ENCODE assay signal across 8 cellular contexts in the genomic region with DNA sequence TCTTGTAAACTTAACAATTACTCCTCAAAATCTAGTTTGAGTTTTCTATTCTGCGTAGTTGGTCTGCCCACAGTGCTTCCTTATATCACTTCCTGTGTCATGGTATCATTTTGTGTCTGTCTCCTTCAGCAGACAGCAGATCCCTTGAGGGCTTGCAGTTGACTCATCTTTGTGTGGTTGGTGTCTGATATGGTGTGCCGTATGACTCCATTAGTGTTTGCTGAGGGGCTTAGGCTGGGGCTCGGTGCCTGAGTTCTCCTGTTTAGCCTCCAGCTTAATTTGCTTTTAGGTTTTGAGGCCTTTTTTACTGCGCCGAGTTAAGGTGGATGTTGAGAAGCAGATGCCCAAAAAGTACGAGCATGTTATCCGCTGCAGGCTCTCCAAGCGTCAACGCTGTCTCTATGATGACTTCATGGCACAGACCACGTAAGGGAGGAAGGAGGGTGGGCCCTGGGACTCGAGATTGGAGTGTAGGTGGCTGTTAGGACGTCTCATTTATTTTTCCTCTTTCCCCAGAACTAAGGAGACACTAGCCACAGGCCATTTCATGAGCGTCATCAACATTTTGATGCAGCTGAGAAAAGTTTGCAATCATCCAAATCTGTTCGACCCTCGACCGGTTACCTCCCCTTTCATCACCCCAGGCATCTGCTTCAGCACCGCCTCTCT. TPM values are rescaled to one million over a fixed set of nuclear protein-coding genes. Genes with fewer than 3 reads are reported as not detected.
A peak's percentile ranks its signal among the peaks of the same experiment; 100 is the strongest.
DNase-seq lines count a peak whose midpoint lies in the region; ATAC-seq and TF ChIP-seq lines count a peak whose summit lies in the region.

No MANE protein-coding gene starts in this region.

- no peak overlapping the region for H3K4me3 ChIP-seq in HEK293 (ENCODE audit: low read depth, low read length)

- intact Hi-C loops in activated B cell treated with CpG ODN at 0.5 μM for 24 hours (cut with micrococcal nuclease), result loop anchor here (1.0 kb wide), 3 partner anchors 18 to 205 kb away; a partner anchor contains a TSS

- no peaks in the 10 kb centered on the region for H3K9me3 Mint-ChIP-seq in activated B cell treated with CpG ODN at 0.5 μM for 24 hours
- H3K9me3 Mint-ChIP-seq in endothelial cell (ENCODE audit: unreplicated experiment), result no peaks in the 10 kb centered on the region

- H3K36me3 Mint-ChIP-seq in activated B cell treated with CpG ODN at 0.5 μM for 24 hours (ENCODE audit: low read depth) (peaks cover 87% of the 10 kb centered on the region), endothelial cell (ENCODE audit: low read depth, unreplicated experiment) (peaks cover 64% of the 10 kb centered on the region)

- H3K27ac ChIP-seq in HEK293 (ENCODE audit: extremely low read depth, low read depth, low read length), result no peak overlapping the region

- CTCF ChIA-PET in HEK293 (lab: Yijun Ruan, JAX) (interaction anchor here (0.6 to 0.9 kb wide), 2 partner anchors 21 to 306 kb away, joined by 4 read pairs; no protein-coding TSS in a partner anchor), activated B cell treated with CpG ODN at 0.5 μM for 24 hours (lab: Charles Lee) (no interaction called here)

- no peaks in the 10 kb centered on the region for H3K4me1 ChIP-seq in HEK293 (ENCODE audit: control insufficient read depth, insufficient read depth, low read length)

- H3K9me3 ChIP-seq in HEK293 (ENCODE audit: control insufficient read depth, insufficient read depth, low read depth, low read length), result no peaks in the 10 kb centered on the region

- TF ChIP-seq CTCF in HEK293 (tag by site-specific recombination; IDR thresholded peaks at IDR 0.05) (no peak), activated B cell treated with CpG ODN at 0.5 μM for 24 hours (IDR thresholded peaks at IDR 0.05) (no peak), endothelial cell (IDR thresholded peaks at IDR 0.05; ENCODE audit: unreplicated experiment) (no peak)

- H3K4me3 Mint-ChIP-seq in activated B cell treated with CpG ODN at 0.5 μM for 24 hours (peak overlapping the region; percentile 50), endothelial cell (ENCODE audit: unreplicated experiment) (peak overlapping the region; percentile 53)

- ATAC-seq in activated B cell treated with CpG ODN at 0.5 μM for 24 hours (ENCODE audit: low read depth), result peak; percentile 99
- no peak for ATAC-seq in GM18520 (IDR thresholded peaks at IDR 0.05; ENCODE audit: unreplicated experiment)
- no peak for ATAC-seq in HG02938 (IDR thresholded peaks at IDR 0.05; ENCODE audit: unreplicated experiment)

- DNase-seq in activated B cell treated with CpG ODN at 0.5 μM for 24 hours (no peak), endothelial cell (ENCODE audit: low spot score) (no peak), DMS114 treated with DMSO at 0.1 percent for 48 hours (lab: John Stamatoyannopoulos, UW; ENCODE audit: unreplicated experiment) (no peak), NCI-H526 (lab: John Stamatoyannopoulos, UW) (no peak)
- DNase-seq in stimulated activated CD4-positive, alpha-beta T cell treated with anti-CD3 and anti-CD28 coated beads, TNF-alpha, amount 100 ng/mL, for 48 hours (ENCODE audit: low read depth in 3 of 3), result peak in 2 of 3 donors; percentile 15 to 27

- H3K27me3 Mint-ChIP-seq in activated B cell treated with CpG ODN at 0.5 μM for 24 hours (no peaks in the 10 kb centered on the region), endothelial cell (ENCODE audit: unreplicated experiment) (peaks cover 8% of the 10 kb centered on the region)

- POLR2A ChIA-PET in HEK293 (lab: Yijun Ruan, JAX), result interaction anchor here (0.7 kb wide), 1 partner anchor 45 kb away, joined by 3 read pairs; no protein-coding TSS in a partner anchor
- POLR2A ChIA-PET in activated B cell treated with CpG ODN at 0.5 μM for 24 hours (lab: Charles Lee), result interaction anchor here (1.2 to 1.3 kb wide), 2 partner anchors 32 kb away, joined by 3 to 8 read pairs; a partner anchor contains a TSS

- H3K27ac Mint-ChIP-seq in activated B cell treated with CpG ODN at 0.5 μM for 24 hours (peak overlapping the region; percentile 91), endothelial cell (ENCODE audit: unreplicated experiment) (no peak overlapping the region)

- H3K4me1 Mint-ChIP-seq in activated B cell treated with CpG ODN at 0.5 μM for 24 hours (peaks cover 26% of the 10 kb centered on the region), endothelial cell (ENCODE audit: unreplicated experiment) (peaks cover 3% of the 10 kb centered on the region)

- H3K36me3 ChIP-seq in HEK293 (ENCODE audit: control insufficient read depth in 2 of 2, insufficient read depth in 1 of 2, low read length in 2 of 2), result peaks cover 82 to 93% of the 10 kb centered on the region in 2 experiments

TF ChIP-seq in HEK293, 187 proteins besides CTCF, POLR2A, EP300 and RAD21:
- TF ChIP-seq ZNF426 (tag by site-specific recombination; IDR thresholded peaks at IDR 0.05) (no peak), ZNF112 (tag by site-specific recombination; IDR thresholded peaks at IDR 0.05) (no peak), ZNF140 (tag by site-specific recombination; IDR thresholded peaks at IDR 0.05) (no peak), ZSCAN23 (tag by site-specific recombination; IDR thresholded peaks at IDR 0.05) (no peak)
- TF ChIP-seq, protein P1, sequence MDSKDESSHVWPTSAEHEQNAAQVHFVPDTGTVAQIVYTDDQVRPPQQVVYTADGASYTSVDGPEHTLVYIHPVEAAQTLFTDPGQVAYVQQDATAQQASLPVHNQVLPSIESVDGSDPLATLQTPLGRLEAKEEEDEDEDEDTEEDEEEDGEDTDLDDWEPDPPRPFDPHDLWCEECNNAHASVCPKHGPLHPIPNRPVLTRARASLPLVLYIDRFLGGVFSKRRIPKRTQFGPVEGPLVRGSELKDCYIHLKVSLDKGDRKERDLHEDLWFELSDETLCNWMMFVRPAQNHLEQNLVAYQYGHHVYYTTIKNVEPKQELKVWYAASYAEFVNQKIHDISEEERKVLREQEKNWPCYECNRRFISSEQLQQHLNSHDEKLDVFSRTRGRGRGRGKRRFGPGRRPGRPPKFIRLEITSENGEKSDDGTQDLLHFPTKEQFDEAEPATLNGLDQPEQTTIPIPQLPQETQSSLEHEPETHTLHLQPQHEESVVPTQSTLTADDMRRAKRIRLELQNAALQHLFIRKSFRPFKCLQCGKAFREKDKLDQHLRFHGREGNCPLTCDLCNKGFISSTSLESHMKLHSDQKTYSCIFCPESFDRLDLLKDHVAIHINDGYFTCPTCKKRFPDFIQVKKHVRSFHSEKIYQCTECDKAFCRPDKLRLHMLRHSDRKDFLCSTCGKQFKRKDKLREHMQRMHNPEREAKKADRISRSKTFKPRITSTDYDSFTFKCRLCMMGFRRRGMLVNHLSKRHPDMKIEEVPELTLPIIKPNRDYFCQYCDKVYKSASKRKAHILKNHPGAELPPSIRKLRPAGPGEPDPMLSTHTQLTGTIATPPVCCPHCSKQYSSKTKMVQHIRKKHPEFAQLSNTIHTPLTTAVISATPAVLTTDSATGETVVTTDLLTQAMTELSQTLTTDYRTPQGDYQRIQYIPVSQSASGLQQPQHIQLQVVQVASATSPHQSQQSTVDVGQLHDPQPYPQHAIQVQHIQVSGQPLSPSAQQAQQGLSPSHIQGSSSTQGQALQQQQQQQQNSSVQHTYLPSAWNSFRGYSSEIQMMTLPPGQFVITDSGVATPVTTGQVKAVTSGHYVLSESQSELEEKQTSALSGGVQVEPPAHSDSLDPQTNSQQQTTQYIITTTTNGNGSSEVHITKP (tag by site-specific recombination; IDR thresholded peaks at IDR 0.05), result peak; percentile 61
- TF ChIP-seq, protein P2, sequence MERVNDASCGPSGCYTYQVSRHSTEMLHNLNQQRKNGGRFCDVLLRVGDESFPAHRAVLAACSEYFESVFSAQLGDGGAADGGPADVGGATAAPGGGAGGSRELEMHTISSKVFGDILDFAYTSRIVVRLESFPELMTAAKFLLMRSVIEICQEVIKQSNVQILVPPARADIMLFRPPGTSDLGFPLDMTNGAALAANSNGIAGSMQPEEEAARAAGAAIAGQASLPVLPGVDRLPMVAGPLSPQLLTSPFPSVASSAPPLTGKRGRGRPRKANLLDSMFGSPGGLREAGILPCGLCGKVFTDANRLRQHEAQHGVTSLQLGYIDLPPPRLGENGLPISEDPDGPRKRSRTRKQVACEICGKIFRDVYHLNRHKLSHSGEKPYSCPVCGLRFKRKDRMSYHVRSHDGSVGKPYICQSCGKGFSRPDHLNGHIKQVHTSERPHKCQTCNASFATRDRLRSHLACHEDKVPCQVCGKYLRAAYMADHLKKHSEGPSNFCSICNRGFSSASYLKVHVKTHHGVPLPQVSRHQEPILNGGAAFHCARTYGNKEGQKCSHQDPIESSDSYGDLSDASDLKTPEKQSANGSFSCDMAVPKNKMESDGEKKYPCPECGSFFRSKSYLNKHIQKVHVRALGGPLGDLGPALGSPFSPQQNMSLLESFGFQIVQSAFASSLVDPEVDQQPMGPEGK (tag by site-specific recombination; IDR thresholded peaks at IDR 0.05), result no peak
TF ChIP-seq in HEK293: peak in this region for 1.

RNA-seq across cellular contexts. Expression of a gene that starts 16.9 kb away (rescaled TPM):
- 109 and 123 TPM in 2 replicates for total RNA-seq in activated B cell treated with CpG ODN at 0.5 μM for 24 hours
- total RNA-seq in endothelial cell (ENCODE audit: unreplicated experiment), result 62.2 TPM

RNA-seq across cellular contexts. Expression of a gene that starts 32.3 kb away (rescaled TPM):
- 45.3 and 51.4 TPM in 2 replicates for total RNA-seq in activated B cell treated with CpG ODN at 0.5 μM for 24 hours
- 27.5 TPM for total RNA-seq in endothelial cell (ENCODE audit: unreplicated experiment)

RNA-seq across cellular contexts. Expression of a gene that starts 46.0 kb away (rescaled TPM):
- total RNA-seq in activated B cell treated with CpG ODN at 0.5 μM for 24 hours (6.2 and 8.8 TPM in 2 replicates), endothelial cell (ENCODE audit: unreplicated experiment) (5.2 TPM)

RNA-seq across cellular contexts. Expression of a gene that starts 46.2 kb away (rescaled TPM):
- 99.6 and 117 TPM in 2 replicates for total RNA-seq in activated B cell treated with CpG ODN at 0.5 μM for 24 hours
- total RNA-seq in endothelial cell (ENCODE audit: unreplicated experiment), result 108 TPM

RNA-seq across cellular contexts. Expression of a gene that starts 57.7 kb away (rescaled TPM):
- total RNA-seq in activated B cell treated with CpG ODN at 0.5 μM for 24 hours (166 and 204 TPM in 2 replicates), endothelial cell (ENCODE audit: unreplicated experiment) (60.9 TPM)

Comparison
In these comparisons a context has a peak if more than half of its experiments do, and no peak if none do; other contexts are left out.
1. DNase-seq: peak in stimulated activated CD4-positive, alpha-beta T cell treated with anti-CD3 and anti-CD28 coated beads, TNF-alpha, amount 100 ng/mL, for 48 hours (2 of 3); none in activated B cell treated with CpG ODN at 0.5 μM for 24 hours (single experiment), endothelial cell (single experiment), DMS114 treated with DMSO at 0.1 percent for 48 hours (single experiment) and NCI-H526 (0 of 2).